ENCODE assay signal across 16 cellular contexts in genomic region chr3:169243579-169243978, GRCh38.
"Had no signal": no experiment of that assay in that cellular context is flagged by ENCODE, and none has a peak within 500 bp of the region (broad histone marks: within the 10 kb centered on the region; RNA-seq: fewer than 3 reads in every experiment).

No MANE protein-coding gene starts in this region.

- H3K4me3 Mint-ChIP-seq: stimulated activated naive CD8-positive, alpha-beta T cell treated with anti-CD3 and anti-CD28 coated beads, Interleukin-15, Interleukin-2, amounts not matched to agents 100 ng/mL and 50 ng/mL, for 24 hours had no signal

- H3K27ac Mint-ChIP-seq: activated T-helper 2 cell treated with anti-CD3 and anti-CD28 coated beads, Interferon-gamma antibody, Interleukin-2, Interleukin-4, amounts not matched to agents 10 μg/mL and 5 μg/mL and 100 μg/mL, durations not matched to agents 14 hours and 24 hours and 36 hours; stimulated activated naive CD8-positive, alpha-beta T cell treated with anti-CD3 and anti-CD28 coated beads, Interleukin-15, Interleukin-2, amounts not matched to agents 100 ng/mL and 50 ng/mL, for 24 hours had no signal

- H3K27ac ChIP-seq: esophagus muscularis mucosa, foreskin keratinocyte had no signal

- H3K4me1 ChIP-seq: foreskin keratinocyte had no signal

- ATAC-seq: foreskin keratinocyte, left lobe of liver had no signal

- FAIRE-seq: TTC549 had no signal

- H3K36me3 ChIP-seq: brain microvascular endothelial cell, esophagus muscularis mucosa, thoracic aorta had no signal

- H3K27me3 ChIP-seq: brain microvascular endothelial cell, esophagus muscularis mucosa had no signal

- H3K9me3 ChIP-seq: esophagus muscularis mucosa, thoracic aorta had no signal

- DNase-seq: activated CD4-positive, alpha-beta T cell treated with anti-CD3 and anti-CD28 coated beads, Interleukin-2, amount 50 U/mL, for 1 hour; activated CD4-positive, CD25-positive, alpha-beta regulatory T cell; activated naive CD4-positive, alpha-beta T cell treated with anti-CD3 and anti-CD28 coated beads, Interleukin-2, amount 50 U/mL, for 16 hours; amygdala; foreskin keratinocyte; stimulated activated CD4-positive, alpha-beta T cell treated with anti-CD3 and anti-CD28 coated beads, Interleukin-15, amount 100 ng/mL, for 24 hours; stimulated activated CD4-positive, alpha-beta T cell treated with anti-CD3 and anti-CD28 coated beads, Interleukin-4, amount 100 ng/mL, for 24 hours; T-helper 2 cell had no signal

- H3K4me3 ChIP-seq: esophagus muscularis mucosa had no signal

- H3K9me3 Mint-ChIP-seq: activated T-helper 2 cell treated with anti-CD3 and anti-CD28 coated beads, Interferon-gamma antibody, Interleukin-2, Interleukin-4, amounts not matched to agents 10 μg/mL and 5 μg/mL and 100 μg/mL, durations not matched to agents 14 hours and 24 hours and 36 hours; neural crest cell; stimulated activated naive CD8-positive, alpha-beta T cell treated with anti-CD3 and anti-CD28 coated beads, Interleukin-15, Interleukin-2, amounts not matched to agents 100 ng/mL and 50 ng/mL, for 24 hours had no signal
